ENCODE assay signal across 8 cellular contexts in genomic region chr1:155250246-155250632, GRCh38. TPM values are rescaled to one million over a fixed set of nuclear protein-coding genes. Genes with fewer than 3 reads are reported as not detected.
DNase-seq lines count a peak whose midpoint lies in the region; ATAC-seq and TF ChIP-seq lines count a peak whose summit lies in the region.

No MANE protein-coding gene starts in this region.

- peaks cover 29% of the 10 kb centered on the region for H3K4me1 Mint-ChIP-seq in chondrocyte (ENCODE audit: low read depth)

- peak; percentile 14 for ATAC-seq in GM18867 (IDR thresholded peaks at IDR 0.05; ENCODE audit: unreplicated experiment)
- ATAC-seq in HG03045 (IDR thresholded peaks at IDR 0.05; ENCODE audit: unreplicated experiment) = peak; percentile 8

- no peaks in the 10 kb centered on the region for H3K9me3 Mint-ChIP-seq in chondrocyte (ENCODE audit: low read depth)

- H3K9ac ChIP-seq in rectal smooth muscle tissue (ENCODE audit: low read length) = peak overlapping the region; percentile 45

- DNase-seq in ascending aorta (ENCODE audit: low spot score in 2 of 2) = no peak
- DNase-seq in head of caudate nucleus = no peak
- no peak for DNase-seq in Kasumi-1 (lab: John Stamatoyannopoulos, UW)
- no peak for DNase-seq in chondrocyte (ENCODE audit: low spot score)
- no peak for DNase-seq in SHP77 (lab: John Stamatoyannopoulos, UW)

- no peak overlapping the region for H3K4me3 Mint-ChIP-seq in chondrocyte (ENCODE audit: unreplicated experiment)

- H3K27ac ChIP-seq in ascending aorta = peak overlapping the region; percentile 14 to 39
- H3K27ac ChIP-seq in rectal smooth muscle tissue (ENCODE audit: low read depth, low read length) = no peak overlapping the region

- no peak overlapping the region for H3K27ac Mint-ChIP-seq in chondrocyte (ENCODE audit: unreplicated experiment)

- H3K36me3 ChIP-seq in ascending aorta = peaks cover 15 to 17% of the 10 kb centered on the region in 2 donors
- no peaks in the 10 kb centered on the region for H3K36me3 ChIP-seq in rectal smooth muscle tissue (ENCODE audit: control insufficient read depth, insufficient read depth, low read length)

- H3K27me3 ChIP-seq in ascending aorta = no peaks in the 10 kb centered on the region
- no peaks in the 10 kb centered on the region for H3K27me3 ChIP-seq in rectal smooth muscle tissue (ENCODE audit: control insufficient read depth, insufficient read depth, low read length)

- no peaks in the 10 kb centered on the region for H3K9me3 ChIP-seq in ascending aorta

- no peaks in the 10 kb centered on the region for H3K27me3 Mint-ChIP-seq in chondrocyte (ENCODE audit: low read depth)

- peaks cover 4% of the 10 kb centered on the region for H3K36me3 Mint-ChIP-seq in chondrocyte (ENCODE audit: low read depth)

- TF ChIP-seq CTCF in ascending aorta (IDR thresholded peaks at IDR 0.05) (no peak), chondrocyte (IDR thresholded peaks at IDR 0.05) (no peak)

- peaks cover 16 to 23% of the 10 kb centered on the region in 2 donors for H3K4me1 ChIP-seq in ascending aorta
- peaks cover 13% of the 10 kb centered on the region for H3K4me1 ChIP-seq in rectal smooth muscle tissue (ENCODE audit: control insufficient read depth, insufficient read depth, low read length)

- intact Hi-C loops in ascending aorta (cut with DNase I) = loop anchor here (1.0 kb wide), 4 partner anchors 23 to 342 kb away; partner anchors contain the start of genes CLK2 and FDPS
- intact Hi-C loops in head of caudate nucleus (cut with DNase I) = loop anchor here (10.0 kb wide), 1 partner anchor 345 kb away; no protein-coding TSS in a partner anchor

- H3K4me3 ChIP-seq in ascending aorta (peak overlapping the region; percentile 37 to 42), rectal smooth muscle tissue (ENCODE audit: low read length) (peak overlapping the region; percentile 44)

RNA-seq across cellular contexts. Expression of gene ENTREP3, which starts 5.0 kb away (rescaled TPM):
- total RNA-seq in ascending aorta (34.5 TPM), chondrocyte (34.0 to 42.8 TPM (median 42.8 TPM) in 3 replicates)

RNA-seq across cellular contexts. Expression of gene SCAMP3, which starts 11.9 kb away (rescaled TPM):
- total RNA-seq in ascending aorta = 63.6 TPM
- total RNA-seq in chondrocyte = 68.3 to 77.1 TPM (median 71.4 TPM) in 3 replicates

RNA-seq across cellular contexts. Expression of gene CLK2, which starts 23.1 kb away (rescaled TPM):
- 32.1 TPM for total RNA-seq in ascending aorta
- 36.7 to 50.2 TPM (median 37.0 TPM) in 3 replicates for total RNA-seq in chondrocyte

RNA-seq across cellular contexts. Expression of gene HCN3, which starts 27.0 kb away (rescaled TPM):
- total RNA-seq in ascending aorta = 2.6 TPM
- total RNA-seq in chondrocyte = 4.3 to 4.4 TPM (median 4.4 TPM) in 3 replicates

RNA-seq across cellular contexts. Expression of gene MTX1, which starts 41.7 kb away (rescaled TPM):
- 23.9 TPM for total RNA-seq in ascending aorta
- 28.2 to 49.1 TPM (median 29.8 TPM) in 3 replicates for total RNA-seq in chondrocyte
